Comparison of ENCODE assay signal across 8 cellular contexts in the genomic region with DNA sequence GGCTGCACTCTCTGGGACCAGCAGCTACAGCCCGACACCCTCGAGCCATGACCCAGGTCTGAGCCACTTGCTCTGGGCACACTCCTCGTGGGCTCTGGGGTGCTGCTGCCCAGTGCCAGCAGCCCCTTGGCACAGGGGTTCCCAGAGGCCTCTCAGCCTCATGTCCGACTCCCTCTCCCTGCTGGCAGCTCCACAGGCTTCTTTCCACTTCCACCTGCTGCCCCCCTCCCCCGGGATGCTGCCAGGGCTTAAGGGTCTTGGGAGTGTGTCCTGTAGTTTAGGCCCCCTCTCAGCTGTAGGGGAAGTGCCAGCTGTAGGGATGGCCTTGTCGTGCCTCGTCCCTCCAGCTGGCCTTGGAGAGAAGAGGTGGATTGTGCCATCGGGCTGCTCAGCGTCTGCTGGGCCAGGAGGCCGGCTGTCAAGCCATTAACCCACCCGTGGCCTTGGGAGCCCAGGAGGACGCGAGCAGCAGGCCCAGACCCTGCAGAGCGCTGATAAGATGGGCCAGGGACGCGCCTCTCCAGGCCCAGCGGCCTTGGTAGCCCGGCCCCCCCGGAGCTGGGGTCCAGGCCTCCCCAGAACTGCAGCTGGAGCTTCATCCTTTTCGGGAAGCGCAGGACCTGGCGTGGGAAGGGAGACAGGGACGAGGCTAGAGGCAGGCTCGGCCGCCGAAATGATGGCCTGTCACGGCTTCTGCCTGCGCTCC. TPM values are rescaled to one million over a fixed set of nuclear protein-coding genes. Genes with fewer than 3 reads are reported as not detected.
DNase-seq lines count a peak whose midpoint lies in the region; ATAC-seq and TF ChIP-seq lines count a peak whose summit lies in the region.

No MANE protein-coding gene starts in this region.

- H3K4me1 Mint-ChIP-seq in WTC11 = peaks cover 18% of the 10 kb centered on the region

- no peak for ATAC-seq in WTC11
- peak; percentile 4 for ATAC-seq in gastroesophageal sphincter
- ATAC-seq in psoas muscle = peak; percentile 10 to 52 (median 40)
- no peak for ATAC-seq in left lobe of liver

- 0% methylated on average over 1 of the region's 28 CpGs; no CpG with 5 or more reads in 1 of the 2 donors for WGBS in gastroesophageal sphincter (ENCODE audit: low coverage in 1 of 2), 2 donors
- 12 to 42% (median 22%) methylated on average over 15 to 28 of the region's 28 CpGs for WGBS in psoas muscle, 3 donors

- H3K36me3 Mint-ChIP-seq in WTC11 = no peaks in the 10 kb centered on the region

- TF ChIP-seq EP300 in gastroesophageal sphincter (IDR thresholded peaks at IDR 0.05) = no peak

- in situ Hi-C loops in G401 (cut with HindIII; ENCODE audit: low sequenced_read_pairs) = no loop called here

- DNase-seq in G401 (ENCODE audit: low spot score) (peak; percentile 18), WTC11 (ENCODE audit: low spot score) (no peak), psoas muscle (no peak), HEK293T (ENCODE audit: extremely low spot score) (no peak), left lobe of liver (ENCODE audit: low spot score) (no peak), T-helper 9 cell (no peak)
- DNase-seq in activated CD4-positive, CD25-positive, alpha-beta regulatory T cell (lab: John Stamatoyannopoulos, UW) = no peak

- no peak overlapping the region for H3K27ac Mint-ChIP-seq in WTC11

- CTCF ChIA-PET in WTC11 (lab: Charles Lee) = interaction anchor here (0.6 to 3.0 kb wide), 16 partner anchors 9 to 569 kb away, joined by 3 to 20 read pairs (median 3); a partner anchor contains a TSS
- CTCF ChIA-PET in HEK293T (lab: Yijun Ruan, JAX) = interaction anchor here (0.5 kb wide), 1 partner anchor 47 kb away, joined by 3 read pairs; no protein-coding TSS in a partner anchor

- TF ChIP-seq POLR2A in gastroesophageal sphincter (IDR thresholded peaks at IDR 0.05) = no peak

- TF ChIP-seq CTCF in WTC11 (IDR thresholded peaks at IDR 0.05) (no peak), gastroesophageal sphincter (IDR thresholded peaks at IDR 0.05) (no peak), psoas muscle (IDR thresholded peaks at IDR 0.05) (no peak)

- H3K27ac ChIP-seq in gastroesophageal sphincter = peak overlapping the region; percentile 70 to 88 (median 86)
- peak overlapping the region; percentile 80 for H3K27ac ChIP-seq in psoas muscle

- H3K36me3 ChIP-seq in gastroesophageal sphincter (no peaks in the 10 kb centered on the region), psoas muscle (ENCODE audit: insufficient read depth in 1 of 2, low read depth in 1 of 2) (no peaks in the 10 kb centered on the region)

- peak overlapping the region; percentile 73 for H3K4me3 Mint-ChIP-seq in WTC11

- H3K9me3 Mint-ChIP-seq in WTC11 = no peaks in the 10 kb centered on the region

- H3K27me3 Mint-ChIP-seq in WTC11 (ENCODE audit: low read depth) = peaks cover 15% of the 10 kb centered on the region

- H3K27me3 ChIP-seq in gastroesophageal sphincter = no peaks in the 10 kb centered on the region
- peaks cover 0 to 5% (median 0%) of the 10 kb centered on the region in 3 donors for H3K27me3 ChIP-seq in psoas muscle (ENCODE audit: insufficient read depth in 3 of 3, low read length in 2 of 3)

- H3K4me3 ChIP-seq in gastroesophageal sphincter = peak overlapping the region; percentile 66 to 69
- peak overlapping the region; percentile 70 for H3K4me3 ChIP-seq in psoas muscle

- intact Hi-C loops in psoas muscle (cut with DNase I) = no loop called here

- H3K4me1 ChIP-seq in gastroesophageal sphincter = peaks cover 0 to 44% (median 0%) of the 10 kb centered on the region in 3 donors
- H3K4me1 ChIP-seq in psoas muscle = no peaks in the 10 kb centered on the region

- POLR2A ChIA-PET in WTC11 (lab: Charles Lee) = interaction anchor here (1.1 kb wide), 1 partner anchor 44 kb away, joined by 3 read pairs; a partner anchor contains a TSS
- POLR2A ChIA-PET in HEK293T (lab: Yijun Ruan, JAX) = interaction anchor here (1.2 kb wide), 1 partner anchor 17 kb away, joined by 4 read pairs; no protein-coding TSS in a partner anchor

- H3K9me3 ChIP-seq in gastroesophageal sphincter (no peaks in the 10 kb centered on the region), psoas muscle (no peaks in the 10 kb centered on the region)

TF ChIP-seq in WTC11, 78 proteins besides CTCF, POLR2A, EP300 and RAD21 (continues in another document):
- no peak for TF ChIP-seq IRF2 (CRISPR knock-in tag; IDR thresholded peaks at IDR 0.05; ENCODE audit: borderline replicate concordance, low read depth)
- TF ChIP-seq, protein P1, sequence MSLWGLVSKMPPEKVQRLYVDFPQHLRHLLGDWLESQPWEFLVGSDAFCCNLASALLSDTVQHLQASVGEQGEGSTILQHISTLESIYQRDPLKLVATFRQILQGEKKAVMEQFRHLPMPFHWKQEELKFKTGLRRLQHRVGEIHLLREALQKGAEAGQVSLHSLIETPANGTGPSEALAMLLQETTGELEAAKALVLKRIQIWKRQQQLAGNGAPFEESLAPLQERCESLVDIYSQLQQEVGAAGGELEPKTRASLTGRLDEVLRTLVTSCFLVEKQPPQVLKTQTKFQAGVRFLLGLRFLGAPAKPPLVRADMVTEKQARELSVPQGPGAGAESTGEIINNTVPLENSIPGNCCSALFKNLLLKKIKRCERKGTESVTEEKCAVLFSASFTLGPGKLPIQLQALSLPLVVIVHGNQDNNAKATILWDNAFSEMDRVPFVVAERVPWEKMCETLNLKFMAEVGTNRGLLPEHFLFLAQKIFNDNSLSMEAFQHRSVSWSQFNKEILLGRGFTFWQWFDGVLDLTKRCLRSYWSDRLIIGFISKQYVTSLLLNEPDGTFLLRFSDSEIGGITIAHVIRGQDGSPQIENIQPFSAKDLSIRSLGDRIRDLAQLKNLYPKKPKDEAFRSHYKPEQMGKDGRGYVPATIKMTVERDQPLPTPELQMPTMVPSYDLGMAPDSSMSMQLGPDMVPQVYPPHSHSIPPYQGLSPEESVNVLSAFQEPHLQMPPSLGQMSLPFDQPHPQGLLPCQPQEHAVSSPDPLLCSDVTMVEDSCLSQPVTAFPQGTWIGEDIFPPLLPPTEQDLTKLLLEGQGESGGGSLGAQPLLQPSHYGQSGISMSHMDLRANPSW (CRISPR knock-in tag; conservative IDR thresholded peaks at IDR 0.05; ENCODE audit: low read depth) = no peak

TF ChIP-seq in HEK293T, 16 proteins besides CTCF, POLR2A, EP300 and RAD21:
- no peak for TF ChIP-seq TARDBP (IDR thresholded peaks at IDR 0.05)
- TF ChIP-seq ELF4 (IDR thresholded peaks at IDR 0.05) = no peak
- TF ChIP-seq, protein P2, sequence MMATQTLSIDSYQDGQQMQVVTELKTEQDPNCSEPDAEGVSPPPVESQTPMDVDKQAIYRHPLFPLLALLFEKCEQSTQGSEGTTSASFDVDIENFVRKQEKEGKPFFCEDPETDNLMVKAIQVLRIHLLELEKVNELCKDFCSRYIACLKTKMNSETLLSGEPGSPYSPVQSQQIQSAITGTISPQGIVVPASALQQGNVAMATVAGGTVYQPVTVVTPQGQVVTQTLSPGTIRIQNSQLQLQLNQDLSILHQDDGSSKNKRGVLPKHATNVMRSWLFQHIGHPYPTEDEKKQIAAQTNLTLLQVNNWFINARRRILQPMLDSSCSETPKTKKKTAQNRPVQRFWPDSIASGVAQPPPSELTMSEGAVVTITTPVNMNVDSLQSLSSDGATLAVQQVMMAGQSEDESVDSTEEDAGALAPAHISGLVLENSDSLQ (IDR thresholded peaks at IDR 0.05) = no peak
- TF ChIP-seq FOXK2 (IDR thresholded peaks at IDR 0.05) = no peak
- TF ChIP-seq BHLHE40 (IDR thresholded peaks at IDR 0.05; ENCODE audit: borderline replicate concordance) = no peak
- no peak for TF ChIP-seq LEF1 (IDR thresholded peaks at IDR 0.05; ENCODE audit: borderline replicate concordance)

RNA-seq across cellular contexts. Expression of a gene that starts 1.0 kb away (rescaled TPM):
- 0.44 and 1.4 TPM in 2 replicates for total RNA-seq in G401 (2014; rRNA removed; shearing (Covaris generic))
- 4.4 to 5.1 TPM (median 4.8 TPM) in 3 replicates for total RNA-seq in WTC11 (2021)
- 1 to 10 TPM; 3.1 to 5.0 (median 4.6) TPM for total RNA-seq in gastroesophageal sphincter
- total RNA-seq in psoas muscle = 1 to 10 TPM; 1.5 to 2.5 (median 2.1) TPM
- 1 to 10 TPM; 1.8 to 4.3 (median 3.0) TPM for polyA plus RNA-seq in psoas muscle
- 0.91 TPM for total RNA-seq in left lobe of liver

RNA-seq across cellular contexts. Expression of a gene that starts 44.1 kb away (rescaled TPM):
- 5.8 and 7.1 TPM in 2 replicates for total RNA-seq in G401 (2014; rRNA removed; shearing (Covaris generic))
- total RNA-seq in WTC11 (2021) (10.7 to 14.2 TPM (median 13.3 TPM) in 3 replicates), gastroesophageal sphincter (1 to 10 TPM; 3.2 to 5.9 (median 3.8) TPM), psoas muscle (10 to 100 TPM in 1 of 4 donors, 1 to 10 TPM in 3; 6.5 to 11.3 (median 7.9) TPM), left lobe of liver (24.8 TPM)
- polyA plus RNA-seq in psoas muscle = 1 to 10 TPM; 1.9 to 4.2 (median 3.6) TPM

RNA-seq across cellular contexts. Expression of a gene that starts 49.2 kb away (rescaled TPM):
- not detected in 2 replicates for total RNA-seq in G401 (2014; rRNA removed; shearing (Covaris generic))
- total RNA-seq in WTC11 (2021) = 0.82 to 1.5 TPM in 2 of 3 replicates, not detected in the other
- 1 to 10 TPM in 3 of 4 donors, not detected in 1; 2.8 to 4.6 (median 4.5) TPM for total RNA-seq in gastroesophageal sphincter
- total RNA-seq in psoas muscle = 1 to 10 TPM in 1 of 4 donors, under 1 TPM in 1, not detected in 2; 0.81 to 1.4 TPM
- polyA plus RNA-seq in psoas muscle = 1 to 10 TPM in 1 of 3 donors, under 1 TPM in 1, not detected in 1; 0.92 to 1.4 TPM
- total RNA-seq in left lobe of liver = not detected

Comparison
In these comparisons a context has a peak if more than half of its experiments do, and no peak if none do; other contexts are left out.
1. ATAC-seq: peak in gastroesophageal sphincter (single experiment) and psoas muscle (4 of 4); none in WTC11 (single experiment) and left lobe of liver (single experiment).